Comparison of ENCODE assay signal across 8 cellular contexts in the genomic region with DNA sequence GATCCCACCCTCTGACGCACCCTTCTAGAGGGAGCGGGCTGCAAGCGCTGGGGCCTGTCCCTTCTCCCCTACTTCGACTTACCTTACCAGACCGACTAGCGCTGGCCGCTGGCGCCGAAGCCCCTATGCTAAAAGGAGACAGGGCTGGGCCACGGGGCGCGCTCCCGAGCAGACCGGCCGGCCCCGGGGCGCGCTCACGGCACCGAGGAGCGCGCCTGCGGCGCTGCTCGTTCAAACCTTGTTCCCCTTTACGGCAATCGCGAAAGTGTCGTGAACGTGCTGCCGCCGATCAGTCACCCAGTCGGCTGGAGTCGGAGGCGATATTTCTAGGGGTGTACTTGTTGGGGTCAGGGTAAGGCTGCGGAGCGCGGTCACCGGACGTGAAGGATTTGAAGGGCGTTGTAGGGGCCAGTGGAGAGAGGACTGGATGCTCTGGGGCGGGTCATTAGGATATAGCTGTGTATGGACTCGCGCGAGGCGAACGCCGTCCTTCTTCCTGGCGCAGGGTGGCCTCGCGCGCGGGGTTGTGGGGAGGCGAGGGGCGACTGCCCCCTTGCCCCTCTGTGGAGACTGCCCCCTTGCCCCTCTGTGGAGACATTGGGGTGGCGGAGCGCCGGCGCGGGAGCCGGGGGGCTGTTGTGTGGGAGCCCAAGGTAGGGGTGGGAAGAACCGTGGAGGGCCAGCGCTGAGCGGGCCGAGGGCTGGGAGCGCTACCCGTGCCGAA. TPM values are rescaled to one million over a fixed set of nuclear protein-coding genes. Genes with fewer than 3 reads are reported as not detected.
DNase-seq lines count a peak whose midpoint lies in the region; ATAC-seq, FAIRE-seq and TF ChIP-seq lines count a peak whose summit lies in the region.

CEPT1 (plus strand) TSS at position 268 of the 724 bp plus-strand sequence. CDS start 7,492 bp downstream, outside the sequence.
DRAM2 (minus strand) TSS at position 138 of the 724 bp plus-strand sequence. CDS start 8,539 bp downstream, outside the sequence.

- H3K36me3 Mint-ChIP-seq in T-cell, result peaks cover 16% of the 10 kb centered on the region

- H3K4me1 ChIP-seq in heart right ventricle, result peaks cover 3 to 56% (median 33%) of the 10 kb centered on the region in 9 donors
- peaks cover 6 to 30% (median 27%) of the 10 kb centered on the region in 4 donors for H3K4me1 ChIP-seq in transverse colon

- TF ChIP-seq CTCF in heart right ventricle (IDR thresholded peaks at IDR 0.05), result peak in 1 of 9 donors; percentile 1
- no peak for TF ChIP-seq CTCF in transverse colon (IDR thresholded peaks at IDR 0.05)

- H3K27me3 Mint-ChIP-seq in T-cell, result no peaks in the 10 kb centered on the region

- no peaks in the 10 kb centered on the region for H3K9me3 Mint-ChIP-seq in T-cell

- H3K27me3 ChIP-seq in heart right ventricle (no peaks in the 10 kb centered on the region), transverse colon (no peaks in the 10 kb centered on the region)

- intact Hi-C loops in heart right ventricle (cut with DNase I) (no loop called here), transverse colon (cut with DNase I; ENCODE audit: low total_unique reads) (no loop called here)

- H3K4me3 ChIP-seq in heart right ventricle (peak within 1 kb of the TSS; percentile 67 to 96 (median 88)), transverse colon (peak within 1 kb of the TSS; percentile 83 to 92 (median 89))

- H3K9me3 ChIP-seq in heart right ventricle (no peaks in the 10 kb centered on the region), transverse colon (no peaks in the 10 kb centered on the region)

- H3K27ac Mint-ChIP-seq in T-cell, result peak within 1 kb of the TSS; percentile 96 to 98

- FAIRE-seq in GM12892 (lab: Jason Lieb, UNC), result peak; percentile 99

- WGBS in adipose tissue, 3 donors, result 0 to 1% (median 1%) methylated on average over 57 to 68 of the region's 68 CpGs
- WGBS in heart right ventricle, 2 donors, result 0 to 1% methylated on average over 68 of the region's 68 CpGs
- 1% methylated on average over 53 of the region's 68 CpGs; no CpG with 5 or more reads in 1 of the 2 donors for WGBS in transverse colon (ENCODE audit: low coverage in 1 of 2), 2 donors

- peak within 1 kb of the TSS; percentile 97 to 99 (median 98) for H3K4me3 Mint-ChIP-seq in T-cell

- DNase-seq in GM12892 (ENCODE audit: insufficient read length), result peak; percentile 78
- DNase-seq in NCI-H1436 (lab: John Stamatoyannopoulos, UW), result peak; percentile 86
- peak; percentile 76 to 98 (median 91) for DNase-seq in T-cell
- DNase-seq in heart right ventricle, result peak; percentile 89 to 99
- peak; percentile 93 for DNase-seq in pons (ENCODE audit: low spot score)
- peak; percentile 96 for DNase-seq in transverse colon

- H3K36me3 ChIP-seq in heart right ventricle (peaks cover 0 to 34% (median 12%) of the 10 kb centered on the region in 9 donors), transverse colon (peaks cover 0 to 6% (median under 1%) of the 10 kb centered on the region in 4 donors)

- in situ Hi-C loops in transverse colon (cut with MboI; ENCODE audit: low pct_ligation_motif_present in 1 of 4, low pct_unique_long_range_greater_than_20kb in 1 of 4, low sequenced_read_pairs in 3 of 4), result no loop called here

- peak; percentile 74 for ATAC-seq in HG02840 (IDR thresholded peaks at IDR 0.05; ENCODE audit: low FRiP score, unreplicated experiment)
- ATAC-seq in T-cell (replicated peaks in 1 of 4), result peak; percentile 76 to 84 (median 80)
- ATAC-seq in heart right ventricle, result peak; percentile 96 to 98 (median 98)

- H3K4me1 Mint-ChIP-seq in T-cell, result peaks cover 60 to 74% (median 64%) of the 10 kb centered on the region in 3 donors

- CTCF ChIA-PET in T-cell (lab: Charles Lee), result interaction anchor here in 1 of 2 donors (0.5 to 1.4 kb wide), 5 partner anchors 11 to 1075 kb away, joined by 3 to 4 read pairs (median 3); no protein-coding TSS in a partner anchor

- TF ChIP-seq EP300 in transverse colon (IDR thresholded peaks at IDR 0.05; ENCODE audit: low read depth), result no peak

- H3K27ac ChIP-seq in adipose tissue (ENCODE audit: low read depth, low read length) (peak within 1 kb of the TSS; percentile 61), heart right ventricle (peak within 1 kb of the TSS; percentile 76 to 98 (median 94)), transverse colon (peak within 1 kb of the TSS; percentile 96 to 97 (median 97))

- POLR2A ChIA-PET in T-cell (lab: Charles Lee), result interaction anchor here in 1 of 2 donors (1.0 kb wide), 1 partner anchor 10 kb away, joined by 3 read pairs; no protein-coding TSS in a partner anchor

- peak; percentile 93 for TF ChIP-seq POLR2A in GM12892 (IDR thresholded peaks at IDR 0.05; ENCODE audit: low read depth, low read length)
- peak; percentile 79 for TF ChIP-seq POLR2A in transverse colon (IDR thresholded peaks at IDR 0.05)

RNA-seq across cellular contexts. Expression of gene CEPT1, which starts in this region (rescaled TPM):
- 69.9 TPM for polyA plus RNA-seq in GM12892 (2012; ENCODE audit: missing spikeins)
- total RNA-seq in T-cell, result 10 to 100 TPM; 33.2 to 42.3 (median 36.3) TPM
- polyA plus RNA-seq in adipose tissue, result 10 to 100 TPM; 11.8 to 28.0 (median 14.3) TPM
- 10 to 100 TPM in 8 of 10 donors, 1 to 10 TPM in 2; 8.5 to 17.2 (median 13.1) TPM for total RNA-seq in heart right ventricle
- polyA plus RNA-seq in heart right ventricle, result 10 to 100 TPM in 1 of 2 donors, 1 to 10 TPM in 1; 6.6 to 19.5 TPM
- 10 to 100 TPM; 11.2 to 55.6 (median 26.9) TPM for total RNA-seq in transverse colon

RNA-seq across cellular contexts. Expression of gene DRAM2, which starts in this region (rescaled TPM):
- 144 TPM for polyA plus RNA-seq in GM12892 (2012; ENCODE audit: missing spikeins)
- total RNA-seq in T-cell, result 10 to 100 TPM; 28.5 to 36.7 (median 31.5) TPM
- 10 to 100 TPM; 24.8 to 65.0 (median 63.5) TPM for polyA plus RNA-seq in adipose tissue
- total RNA-seq in heart right ventricle, result 10 to 100 TPM; 26.7 to 49.5 (median 34.6) TPM
- 10 to 100 TPM; 33.8 to 35.1 TPM for polyA plus RNA-seq in heart right ventricle
- total RNA-seq in transverse colon, result 100 to 1,000 TPM in 1 of 4 donors, 10 to 100 TPM in 3; 36.2 to 116 (median 81.7) TPM

Comparison
In these comparisons a context has a peak if more than half of its experiments do, and no peak if none do; other contexts are left out.
1. Peak in every context shown above with its lines: DNase-seq, ATAC-seq, H3K4me3 ChIP-seq and H3K27ac ChIP-seq.